ENCODE assay signal across 20 cellular contexts in the genomic region with DNA sequence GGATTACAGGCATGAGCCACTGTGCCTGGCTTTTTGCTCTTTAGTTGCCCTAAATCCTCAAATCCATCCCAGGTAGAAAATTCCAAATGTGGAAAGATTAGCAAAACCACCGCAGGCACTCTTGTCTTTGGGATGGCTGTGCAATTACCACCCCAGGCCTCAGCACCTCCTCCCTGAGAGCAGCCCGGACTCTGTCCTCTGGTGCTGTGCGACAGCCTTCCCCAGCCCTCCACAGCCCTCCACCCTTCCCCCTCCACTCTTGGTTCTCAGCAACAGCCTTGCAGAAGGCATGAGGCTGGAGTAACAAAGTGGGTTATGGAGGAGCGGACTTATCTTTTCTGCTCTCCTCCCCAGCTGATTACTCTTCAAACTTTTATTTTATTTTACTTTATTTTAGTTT.
"Had no signal": no experiment of that assay in that cellular context is flagged by ENCODE, and none has a peak within 500 bp of the region (broad histone marks: within the 10 kb centered on the region; RNA-seq: fewer than 3 reads in every experiment).

No MANE protein-coding gene starts in this region.

- H3K4me3 Mint-ChIP-seq: naive thymus-derived CD8-positive, alpha-beta T cell; stimulated activated memory B cell treated with anti-CD40 and anti-IgM and Interleukin-4, amounts not matched to agents 10 μg/mL and 1 μg/mL and 100 μg/mL, for 72 hours; stimulated activated naive CD8-positive, alpha-beta T cell treated with anti-CD3 and anti-CD28 coated beads, Interleukin-15, Interleukin-2, amounts not matched to agents 100 ng/mL and 50 ng/mL, for 24 hours had no signal

- H3K36me3 ChIP-seq: neural progenitor cell, ovary had no signal

- H3K27me3 ChIP-seq: esophagus muscularis mucosa, gastroesophageal sphincter, neural progenitor cell, ovary, transverse colon had no signal

- H3K27ac Mint-ChIP-seq: naive thymus-derived CD8-positive, alpha-beta T cell; neural progenitor cell; stimulated activated memory B cell treated with anti-CD40 and anti-IgM and Interleukin-4, amounts not matched to agents 10 μg/mL and 1 μg/mL and 100 μg/mL, for 72 hours; stimulated activated naive CD8-positive, alpha-beta T cell treated with anti-CD3 and anti-CD28 coated beads, Interleukin-15, Interleukin-2, amounts not matched to agents 100 ng/mL and 50 ng/mL, for 24 hours had no signal

- H3K27me3 Mint-ChIP-seq: naive thymus-derived CD8-positive, alpha-beta T cell; stimulated activated memory B cell treated with anti-CD40 and anti-IgM and Interleukin-4, amounts not matched to agents 10 μg/mL and 1 μg/mL and 100 μg/mL, for 72 hours; stimulated activated naive CD8-positive, alpha-beta T cell treated with anti-CD3 and anti-CD28 coated beads, Interleukin-15, Interleukin-2, amounts not matched to agents 100 ng/mL and 50 ng/mL, for 24 hours had no signal

- ATAC-seq: gastroesophageal sphincter; left lobe of liver; naive thymus-derived CD8-positive, alpha-beta T cell; right cardiac atrium; stimulated activated memory B cell treated with anti-CD40 and anti-IgM and Interleukin-4, amounts not matched to agents 10 μg/mL and 1 μg/mL and 100 μg/mL, for 72 hours had no signal

- H3K4me2 ChIP-seq: neural progenitor cell had no signal

- H3K4me1 Mint-ChIP-seq: stimulated activated memory B cell treated with anti-CD40 and anti-IgM and Interleukin-4, amounts not matched to agents 10 μg/mL and 1 μg/mL and 100 μg/mL, for 72 hours had no signal

- H2AFZ ChIP-seq: neural progenitor cell had no signal

- H3K9me3 Mint-ChIP-seq: naive thymus-derived CD8-positive, alpha-beta T cell; neural progenitor cell; stimulated activated memory B cell treated with anti-CD40 and anti-IgM and Interleukin-4, amounts not matched to agents 10 μg/mL and 1 μg/mL and 100 μg/mL, for 72 hours; stimulated activated naive CD8-positive, alpha-beta T cell treated with anti-CD3 and anti-CD28 coated beads, Interleukin-15, Interleukin-2, amounts not matched to agents 100 ng/mL and 50 ng/mL, for 24 hours had no signal

- H3K4me1 ChIP-seq: esophagus muscularis mucosa, gastroesophageal sphincter, neural progenitor cell, transverse colon had no signal

- DNase-seq: central memory CD4-positive, alpha-beta T cell; cortex of kidney; effector memory CD4-positive, alpha-beta T cell; glutamatergic neuron; mammary epithelial cell; naive thymus-derived CD8-positive, alpha-beta T cell; ovary; right cardiac atrium; stimulated activated CD4-positive, alpha-beta T cell treated with anti-CD3 and anti-CD28 coated beads, Interleukin-15, amount 100 ng/mL, for 24 hours; stimulated activated CD4-positive, alpha-beta T cell treated with anti-CD3 and anti-CD28 coated beads, Interleukin-1b, Interleukin-23, amount 100 ng/mL, for 48 hours; stimulated activated CD4-positive, alpha-beta T cell treated with anti-CD3 and anti-CD28 coated beads, Interleukin-4, amount 100 ng/mL, for 24 hours; transverse colon had no signal

- H3K4me3 ChIP-seq: esophagus muscularis mucosa, gastroesophageal sphincter, neural progenitor cell, ovary, thoracic aorta, transverse colon had no signal

- H3K27ac ChIP-seq: epithelial cell of prostate, esophagus muscularis mucosa, gastroesophageal sphincter, neural progenitor cell, ovary, thoracic aorta, transverse colon had no signal
